1 cellular context compared by ENCODE assay signal in genomic region chr6:24658573-24659511, GRCh38.
TF ChIP-seq lines count a peak whose summit lies in the region.

No MANE protein-coding gene starts in this region.

TF ChIP-seq in IMR-90, 13 proteins besides CTCF, POLR2A, EP300 and RAD21:
- TF ChIP-seq MXI1 (IDR thresholded peaks at IDR 0.05; ENCODE audit: borderline replicate concordance, low read depth, low read length) (no peak), USF2 (IDR thresholded peaks at IDR 0.05; ENCODE audit: low read depth, low read length) (no peak), BHLHE40 (IDR thresholded peaks at IDR 0.05; ENCODE audit: low read depth, low read length) (no peak), RCOR1 (IDR thresholded peaks at IDR 0.05; ENCODE audit: insufficient replicate concordance, low read length) (no peak), MAFK (IDR thresholded peaks at IDR 0.05; ENCODE audit: low read depth, low read length) (peak; percentile 65), SMC3 (IDR thresholded peaks at IDR 0.05; ENCODE audit: low read depth, low read length) (no peak), RFX5 (IDR thresholded peaks at IDR 0.05; ENCODE audit: low read depth, low read length) (no peak), NFE2L2 (IDR thresholded peaks at IDR 0.05; ENCODE audit: low read depth, low read length) (peak; percentile 95), MAZ (IDR thresholded peaks at IDR 0.05; ENCODE audit: borderline replicate concordance, low read depth, low read length) (0 out of 2 replicates have a peak, but pooled peaks have one; percentile 14), CEBPB (IDR thresholded peaks at IDR 0.05; ENCODE audit: low read depth, low read length) (peak; percentile 78)
TF ChIP-seq in IMR-90: peak in this region for 4.
